In the genomic region with DNA sequence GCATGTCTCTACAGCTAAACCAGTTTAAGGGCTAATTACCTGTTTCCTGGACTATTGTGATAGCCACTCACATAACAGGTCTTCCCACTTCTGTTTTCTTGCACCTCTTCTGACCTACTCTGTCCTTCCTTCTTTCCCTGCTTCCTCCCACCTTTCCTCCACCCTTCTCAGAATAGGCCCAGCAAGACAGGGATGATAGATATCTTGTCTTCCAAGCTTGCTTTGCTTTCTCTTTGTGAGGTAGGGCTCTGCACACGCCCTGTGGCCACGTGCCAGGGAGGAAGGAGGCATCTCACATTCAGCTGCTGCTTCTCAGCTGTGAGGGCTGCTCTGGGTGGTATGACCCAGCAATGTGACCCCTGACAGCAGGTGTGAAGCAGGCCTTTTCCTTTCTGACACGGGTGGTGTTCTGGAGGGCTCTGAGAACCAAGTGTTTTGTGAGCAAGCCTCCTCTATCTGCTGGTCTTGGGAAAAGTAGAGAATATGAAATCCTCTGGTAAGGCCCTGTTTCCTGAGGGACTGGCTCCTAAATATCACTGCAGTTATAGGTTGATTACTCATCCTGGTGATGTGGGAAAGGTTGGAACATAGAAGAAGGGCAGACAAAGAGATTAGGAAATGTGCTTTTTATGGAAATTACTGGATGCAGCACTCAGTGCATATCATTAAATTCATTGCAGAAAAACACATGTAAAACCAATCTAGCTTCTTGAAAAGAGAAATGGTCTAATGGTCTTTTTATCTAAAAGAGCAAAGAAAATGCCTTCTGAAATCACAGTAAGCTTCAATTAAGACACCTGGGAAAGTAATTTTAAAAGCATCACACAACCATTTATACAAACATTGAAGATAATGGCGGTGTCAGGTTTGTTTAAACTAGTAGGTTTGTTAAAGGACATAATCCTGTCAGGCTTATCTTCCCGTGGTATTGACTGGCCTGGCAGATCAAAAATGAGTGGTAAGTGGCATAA, we compare ENCODE assay signal across 8 cellular contexts. TPM values are rescaled to one million over a fixed set of nuclear protein-coding genes. Genes with fewer than 3 reads are reported as not detected.
A peak's percentile ranks its signal among the peaks of the same experiment; 100 is the strongest.
DNase-seq lines count a peak whose midpoint lies in the region; ATAC-seq lines count a peak whose summit lies in the region.

No MANE protein-coding gene starts in this region.

- H4K20me1 ChIP-seq in GM23248 (ENCODE audit: insufficient read depth), result no peaks in the 10 kb centered on the region

- 0 out of 2 replicates have a peak overlapping the region, but pooled peaks have one; percentile 36 for H2AFZ ChIP-seq in GM23248

- H3K27me3 ChIP-seq in GM23248 (replicated peaks; ENCODE audit: insufficient read depth) (no peaks in the 10 kb centered on the region), skeletal muscle tissue (ENCODE audit: control insufficient read depth in 3 of 3, insufficient read depth in 3 of 3, low read length in 3 of 3) (no peaks in the 10 kb centered on the region)

- H3K4me2 ChIP-seq in GM23248 (ENCODE audit: unreplicated experiment), result peak overlapping the region; percentile 65

- H3K27ac ChIP-seq in GM23248, result peak overlapping the region; percentile 88
- peak overlapping the region; percentile 8 for H3K27ac ChIP-seq in skeletal muscle tissue (ENCODE audit: low read depth, low read length)

- H3K4me3 ChIP-seq in GM23248 (no peak overlapping the region), skeletal muscle tissue (ENCODE audit: low read length in 3 of 3) (peak overlapping the region in 1 of 3 donors; percentile 16)

- peaks cover 47% of the 10 kb centered on the region for H3K4me1 ChIP-seq in GM23248 (ENCODE audit: insufficient read depth)
- peaks cover 40 to 59% (median 44%) of the 10 kb centered on the region in 3 donors for H3K4me1 ChIP-seq in skeletal muscle tissue (ENCODE audit: control insufficient read depth in 3 of 3, insufficient read depth in 3 of 3, low read length in 3 of 3)

- no peaks in the 10 kb centered on the region for H3K9me3 ChIP-seq in GM23248 (ENCODE audit: low read depth)
- no peaks in the 10 kb centered on the region for H3K9me3 ChIP-seq in skeletal muscle tissue (ENCODE audit: control insufficient read depth in 3 of 3, low read length in 3 of 3)

- no peak for ATAC-seq in activated CD4-positive, CD25-positive, alpha-beta regulatory T cell treated with anti-CD3 and anti-CD28 coated beads, Interleukin-2, amount 50 U/mL, for 24 hours
- ATAC-seq in HG02884 (IDR thresholded peaks at IDR 0.05; ENCODE audit: unreplicated experiment), result no peak

- no peaks in the 10 kb centered on the region for H3K36me3 ChIP-seq in GM23248 (ENCODE audit: low read depth)
- H3K36me3 ChIP-seq in skeletal muscle tissue (ENCODE audit: control insufficient read depth in 3 of 3, insufficient read depth in 3 of 3, low read length in 3 of 3), result no peaks in the 10 kb centered on the region

- H3K9me2 ChIP-seq in GM23248 (ENCODE audit: insufficient read depth), result no peaks in the 10 kb centered on the region

- in situ Hi-C loops in GM23248 (cut with MboI), result no loop called here
- in situ Hi-C loops in G401 (cut with HindIII; ENCODE audit: low sequenced_read_pairs), result no loop called here

- 39 to 43% methylated on average over 5 of the region's 5 CpGs for WGBS in GM23248 (ENCODE audit: low coverage in 1 of 2, low lambda C conversion rate in 2 of 2, missing lambda C conversion rate in 2 of 2), 2 experiments

- peaks cover 40% of the 10 kb centered on the region for H3F3A ChIP-seq in GM23248 (ENCODE audit: insufficient read depth)

- peak; percentile 83 for DNase-seq in GM23248
- DNase-seq in NCI-H510A treated with DMSO at 0.1 percent for 48 hours (lab: John Stamatoyannopoulos, UW), result peak; percentile 89
- peak; percentile 67 for DNase-seq in fibroblast of peridontal ligament (ENCODE audit: extremely low read depth)
- DNase-seq in G401 (ENCODE audit: low spot score), result no peak
- DNase-seq in epidermal melanocyte (ENCODE audit: insufficient read length, low spot score), result no peak

- H3K9ac ChIP-seq in GM23248 (peak overlapping the region; percentile 68), skeletal muscle tissue (ENCODE audit: low read depth in 1 of 3, low read length in 3 of 3) (peak overlapping the region in 1 of 3 donors; percentile 15)

- peaks cover 100% of the 10 kb centered on the region for H3K79me2 ChIP-seq in GM23248 (ENCODE audit: insufficient read depth)

RNA-seq across cellular contexts. Expression of a gene that starts 8.5 kb away (rescaled TPM):
- 50.8 and 55.9 TPM in 2 replicates for total RNA-seq in GM23248 (2014; rRNA removed; shearing (Covaris generic))
- 21.8 and 22.3 TPM in 2 replicates for polyA plus RNA-seq in GM23248 (2016; fragmentation: Nextera tagmentation; extraction: Ambion mirVana)
- total RNA-seq in skeletal muscle tissue, result 79.3 TPM
- 33.0 and 45.9 TPM in 2 replicates for total RNA-seq in G401 (2014; rRNA removed; shearing (Covaris generic))

Comparison
In these comparisons a context has a peak if more than half of its experiments do, and no peak if none do; other contexts are left out.
1. DNase-seq: peak in GM23248 (single experiment), NCI-H510A treated with DMSO at 0.1 percent for 48 hours (single experiment) and fibroblast of peridontal ligament (single experiment); none in G401 (single experiment) and epidermal melanocyte (single experiment).